Comparison of ENCODE assay signal across 8 cellular contexts in genomic region chr6:28865551-28866341, GRCh38. TPM values are rescaled to one million over a fixed set of nuclear protein-coding genes. Genes with fewer than 3 reads are reported as not detected.
DNase-seq lines count a peak whose midpoint lies in the region; ATAC-seq and TF ChIP-seq lines count a peak whose summit lies in the region.
"Not testable (repeated sequence)": the region's sequence is repeated elsewhere in the genome, so short reads cannot be mapped to it uniquely, and the experiment has no call there.

No MANE protein-coding gene starts in this region.

- H3F3A ChIP-seq in OCI-LY1 (ENCODE audit: insufficient read depth, low read length) = not testable (repeated sequence)

- H3K4me2 ChIP-seq in OCI-LY1 (ENCODE audit: low read length) = peak overlapping the region; percentile 75; the same call in 1 of the 2 replicates

- not testable (repeated sequence) for H2AFZ ChIP-seq in OCI-LY1 (ENCODE audit: low read length)

- H3K79me2 ChIP-seq in OCI-LY1 (ENCODE audit: insufficient read depth, low read length) = not testable (repeated sequence)

- not testable (repeated sequence) for ATAC-seq in thoracic aorta (ENCODE audit: insufficient number of reproducible peaks, low FRiP score, low read depth)

- H3K36me3 ChIP-seq in OCI-LY1 (ENCODE audit: insufficient read depth, low read length); brain microvascular endothelial cell (replicated peaks); thoracic aorta: not testable (repeated sequence)

- H3K9ac ChIP-seq in OCI-LY1 (ENCODE audit: low read length) = peak overlapping the region; percentile 71; the same call in 1 of the 2 replicates

- H3K27me3 ChIP-seq in OCI-LY1 (ENCODE audit: insufficient read depth, low read length); brain microvascular endothelial cell (replicated peaks); thoracic aorta (replicated peaks; ENCODE audit: insufficient read depth): not testable (repeated sequence)

- in situ Hi-C loops in KBM-7 (cut with MboI; ENCODE audit: low pct_unique_long_range_greater_than_20kb, low sequenced_read_pairs); brain microvascular endothelial cell (cut with HindIII; ENCODE audit: low pct_ligation_motif_present, low sequenced_read_pairs): not testable (repeated sequence)

- H3K9me3 ChIP-seq in OCI-LY1 (ENCODE audit: low read length) = peaks cover 10% of the 10 kb centered on the region
- not testable (repeated sequence) for H3K9me3 ChIP-seq in thoracic aorta

- peaks cover 35% of the 10 kb centered on the region for H3K4me1 ChIP-seq in OCI-LY1 (ENCODE audit: insufficient read depth, low read length, severe bottlenecking)
- H3K4me1 ChIP-seq in thoracic aorta (ENCODE audit: control insufficient read depth in 1 of 2, low read depth in 2 of 2) = not testable (repeated sequence)

- not testable (repeated sequence) for H4K20me1 ChIP-seq in OCI-LY1 (ENCODE audit: insufficient read depth, low read length)

- peak; percentile 1 for DNase-seq in DMS79 (lab: John Stamatoyannopoulos, UW)
- peak; percentile 77 for DNase-seq in KBM-7
- DNase-seq in activated CD4-positive, alpha-beta T cell treated with anti-CD3 and anti-CD28 coated beads for 4 hours = peak; percentile 35 to 37
- peak; percentile 14 for DNase-seq in brain microvascular endothelial cell
- peak; percentile 33 for DNase-seq in pons (ENCODE audit: low spot score)
- DNase-seq in thoracic aorta (ENCODE audit: low spot score) = not testable (repeated sequence)

- TF ChIP-seq CTCF in OCI-LY1 (IDR thresholded peaks at IDR 0.05; ENCODE audit: low read length); brain microvascular endothelial cell (IDR thresholded peaks at IDR 0.05; ENCODE audit: low read depth, low read length, missing control alignments); thoracic aorta (IDR thresholded peaks at IDR 0.05): not testable (repeated sequence)

- peak overlapping the region; percentile 90 for H3K27ac ChIP-seq in OCI-LY1 (ENCODE audit: low read depth, low read length, poor library complexity, severe bottlenecking)
- H3K27ac ChIP-seq in brain microvascular endothelial cell = not testable (repeated sequence)
- peak overlapping the region; percentile 76 to 79 for H3K27ac ChIP-seq in thoracic aorta

- not testable (repeated sequence) for H3K9me2 ChIP-seq in OCI-LY1 (ENCODE audit: low read depth, low read length)

- H3K4me3 ChIP-seq in OCI-LY1 (ENCODE audit: low read depth, low read length, poor library complexity, severe bottlenecking) = peak overlapping the region; percentile 69
- peak overlapping the region; percentile 53 for H3K4me3 ChIP-seq in brain microvascular endothelial cell (ENCODE audit: low read depth, low read length)
- peak overlapping the region; percentile 70 for H3K4me3 ChIP-seq in iPS-11a (ENCODE audit: low read depth, low read length)
- H3K4me3 ChIP-seq in thoracic aorta = peak overlapping the region; percentile 88

RNA-seq across cellular contexts. Expression of gene TRIM27, which starts 58.0 kb away (rescaled TPM):
- total RNA-seq in thoracic aorta = 10 to 100 TPM; 61.9 to 86.2 TPM
